In genomic region chr7:27110163-27110976, GRCh38 we compare ENCODE assay signal across 10 cellular contexts. TPM values are rescaled to one million over a fixed set of nuclear protein-coding genes. Genes with fewer than 3 reads are reported as not detected.
A peak's percentile ranks its signal among the peaks of the same experiment; 100 is the strongest.
DNase-seq lines count a peak whose midpoint lies in the region; ATAC-seq and TF ChIP-seq lines count a peak whose summit lies in the region.
"Had no signal": no experiment of that assay in that cellular context is flagged by ENCODE, and none has a peak within 500 bp of the region (broad histone marks: within the 10 kb centered on the region; RNA-seq: fewer than 3 reads in every experiment).

No MANE protein-coding gene starts in this region.

- DNase-seq in EH (ENCODE audit: low read depth) (peak; percentile 89), RWPE2 (ENCODE audit: low spot score) (no peak), glutamatergic neuron (peak; percentile 59), renal cortical epithelial cell (ENCODE audit: low read depth) (peak; percentile 91), Ammon's horn (ENCODE audit: low spot score) (no peak), anterior cingulate cortex (lab: John Stamatoyannopoulos, UW) (no peak)
- DNase-seq: activated CD4-positive, alpha-beta T cell treated with anti-CD3 and anti-CD28 coated beads, Interleukin-2, amount 10 ng/mL, durations not matched to agents 7 days and 5 days; NCI-H2107 had no signal

- H3K4me3 ChIP-seq in RWPE2 (ENCODE audit: severe bottlenecking) = peak overlapping the region; percentile 76

- no peak overlapping the region for H3K27ac Mint-ChIP-seq in glutamatergic neuron (ENCODE audit: unreplicated experiment)
- H3K27ac Mint-ChIP-seq: activated CD4-positive, alpha-beta T cell treated with anti-CD3 and anti-CD28 coated beads, Interleukin-2, amount 10 ng/mL, durations not matched to agents 7 days and 5 days had no signal

- no peaks in the 10 kb centered on the region for H3K36me3 Mint-ChIP-seq in glutamatergic neuron (ENCODE audit: unreplicated experiment)

- ATAC-seq in RWPE2 (ENCODE audit: low read depth) = peak; percentile 48
- no peak for ATAC-seq in GM19023 (IDR thresholded peaks at IDR 0.05; ENCODE audit: unreplicated experiment)
- no peak for ATAC-seq in HG02571 (IDR thresholded peaks at IDR 0.05; ENCODE audit: unreplicated experiment)

- peak overlapping the region; percentile 86 for H3K27ac ChIP-seq in RWPE2 (ENCODE audit: poor library complexity, severe bottlenecking)

- peak overlapping the region; percentile 42 for H3K4me3 Mint-ChIP-seq in glutamatergic neuron (ENCODE audit: unreplicated experiment)
- H3K4me3 Mint-ChIP-seq: activated CD4-positive, alpha-beta T cell treated with anti-CD3 and anti-CD28 coated beads, Interleukin-2, amount 10 ng/mL, durations not matched to agents 7 days and 5 days had no signal

- H3K4me1 Mint-ChIP-seq in glutamatergic neuron (ENCODE audit: low read depth, unreplicated experiment) = peaks cover 9% of the 10 kb centered on the region
- H3K4me1 Mint-ChIP-seq: activated CD4-positive, alpha-beta T cell treated with anti-CD3 and anti-CD28 coated beads, Interleukin-2, amount 10 ng/mL, durations not matched to agents 7 days and 5 days had no signal

- TF ChIP-seq CTCF in RWPE2 (IDR thresholded peaks at IDR 0.05; ENCODE audit: poor library complexity, severe bottlenecking) (no peak), glutamatergic neuron (IDR thresholded peaks at IDR 0.05; ENCODE audit: partially characterized antibody, unreplicated experiment) (no peak)

- H3K27me3 Mint-ChIP-seq in glutamatergic neuron (ENCODE audit: unreplicated experiment) = peaks cover 49% of the 10 kb centered on the region

- H3K36me3 ChIP-seq in RWPE2 (ENCODE audit: low read depth) = no peaks in the 10 kb centered on the region; the same call in 1 of the 2 replicates

- H3K9me3 Mint-ChIP-seq in glutamatergic neuron (ENCODE audit: unreplicated experiment) = peaks cover 22% of the 10 kb centered on the region
- H3K9me3 Mint-ChIP-seq: activated CD4-positive, alpha-beta T cell treated with anti-CD3 and anti-CD28 coated beads, Interleukin-2, amount 10 ng/mL, durations not matched to agents 7 days and 5 days had no signal

- H3K27me3 ChIP-seq in RWPE2 (ENCODE audit: insufficient read depth, poor library complexity, severe bottlenecking) = no peaks in the 10 kb centered on the region

- H3K9me3 ChIP-seq in RWPE2 (ENCODE audit: severe bottlenecking) = no peaks in the 10 kb centered on the region

- H3K4me1 ChIP-seq in RWPE2 (ENCODE audit: insufficient read depth, poor library complexity, severe bottlenecking) = peaks cover 26% of the 10 kb centered on the region

RNA-seq across cellular contexts. Expression of gene HOXA2, which starts 7.9 kb away (rescaled TPM):
- not detected for total RNA-seq in glutamatergic neuron (ENCODE audit: unreplicated experiment)
- total RNA-seq in renal cortical epithelial cell = 0.35 and 1.9 TPM in 2 replicates
- total RNA-seq: activated CD4-positive, alpha-beta T cell treated with anti-CD3 and anti-CD28 coated beads, Interleukin-2, amount 10 ng/mL, durations not matched to agents 7 days and 5 days had no signal

RNA-seq across cellular contexts. Expression of gene HOXA1, which starts 14.6 kb away (rescaled TPM):
- total RNA-seq in glutamatergic neuron (ENCODE audit: unreplicated experiment) (not detected), renal cortical epithelial cell (1.0 and 1.8 TPM in 2 replicates)

RNA-seq across cellular contexts. Expression of gene HOXA4, which starts 20.2 kb away (rescaled TPM):
- total RNA-seq in glutamatergic neuron (ENCODE audit: unreplicated experiment) (not detected), renal cortical epithelial cell (0.17 and 0.75 TPM in 2 replicates)

RNA-seq across cellular contexts. Expression of gene HOXA5, which starts 33.1 kb away (rescaled TPM):
- total RNA-seq in glutamatergic neuron (ENCODE audit: unreplicated experiment) (not detected), renal cortical epithelial cell (13.4 and 34.2 TPM in 2 replicates)
- total RNA-seq: activated CD4-positive, alpha-beta T cell treated with anti-CD3 and anti-CD28 coated beads, Interleukin-2, amount 10 ng/mL, durations not matched to agents 7 days and 5 days had no signal

RNA-seq across cellular contexts. Expression of gene HOXA6, which starts 37.2 kb away (rescaled TPM):
- total RNA-seq in glutamatergic neuron (ENCODE audit: unreplicated experiment) = not detected
- 2.8 and 22.0 TPM in 2 replicates for total RNA-seq in renal cortical epithelial cell
- total RNA-seq: activated CD4-positive, alpha-beta T cell treated with anti-CD3 and anti-CD28 coated beads, Interleukin-2, amount 10 ng/mL, durations not matched to agents 7 days and 5 days had no signal

Comparison
In these comparisons a context has a peak if more than half of its experiments do, and no peak if none do; other contexts are left out.
1. DNase-seq: peak in EH (single experiment), glutamatergic neuron (single experiment) and renal cortical epithelial cell (single experiment); none in RWPE2 (single experiment), Ammon's horn (single experiment) and anterior cingulate cortex (0 of 58).